8 cellular contexts compared by ENCODE assay signal in genomic region chr1:40709100-40709801, GRCh38. TPM values are rescaled to one million over a fixed set of nuclear protein-coding genes. Genes with fewer than 3 reads are reported as not detected.
DNase-seq lines count a peak whose midpoint lies in the region; ATAC-seq, FAIRE-seq and TF ChIP-seq lines count a peak whose summit lies in the region.

No MANE protein-coding gene starts in this region.

- POLR2A ChIA-PET in endothelial cell of umbilical vein (lab: Charles Lee) = interaction anchor here (1.6 kb wide), 1 partner anchor 18 kb away, joined by 5 read pairs; the partner anchor contains the start of gene NFYC

- H3K4me1 ChIP-seq in CD4-positive, CD25-positive, alpha-beta regulatory T cell (ENCODE audit: control insufficient read depth, insufficient read depth, low read length, poor library complexity, severe bottlenecking) = peaks cover 59% of the 10 kb centered on the region
- peaks cover 26% of the 10 kb centered on the region for H3K4me1 ChIP-seq in endothelial cell of umbilical vein (ENCODE audit: control insufficient read depth, extremely low read depth, insufficient read depth, low read length)

- H3K27me3 ChIP-seq in CD4-positive, CD25-positive, alpha-beta regulatory T cell (ENCODE audit: control insufficient read depth, insufficient read depth, low read length) = no peaks in the 10 kb centered on the region
- H3K27me3 ChIP-seq in endothelial cell of umbilical vein (ENCODE audit: control insufficient read depth in 2 of 2, insufficient read depth in 2 of 2, low read length in 2 of 2) = no peaks in the 10 kb centered on the region

- H3K79me2 ChIP-seq in endothelial cell of umbilical vein (ENCODE audit: control insufficient read depth, insufficient read depth, low read length) = peaks cover 29% of the 10 kb centered on the region

- peak overlapping the region; percentile 86 for H3K27ac ChIP-seq in CD4-positive, CD25-positive, alpha-beta regulatory T cell (ENCODE audit: insufficient read depth, low read length, poor library complexity, severe bottlenecking)
- peak overlapping the region; percentile 4 for H3K27ac ChIP-seq in endothelial cell of umbilical vein (ENCODE audit: insufficient read depth, low read depth, low read length)

- H3K27ac Mint-ChIP-seq in CD4-positive, CD25-positive, alpha-beta regulatory T cell = peak overlapping the region; percentile 65 to 96 (median 95)
- peak overlapping the region; percentile 99 for H3K27ac Mint-ChIP-seq in mesothelial cell of epicardium

- no peaks in the 10 kb centered on the region for H3K9me3 ChIP-seq in CD4-positive, CD25-positive, alpha-beta regulatory T cell (ENCODE audit: control insufficient read depth in 2 of 2, low read length in 2 of 2)
- no peaks in the 10 kb centered on the region for H3K9me3 ChIP-seq in endothelial cell of umbilical vein (replicated peaks; ENCODE audit: control insufficient read depth, insufficient read depth, low read length)

- CTCF ChIA-PET in endothelial cell of umbilical vein (lab: Charles Lee) = interaction anchor here (0.9 to 1.9 kb wide), 3 partner anchors 40 to 65 kb away, joined by 3 to 7 read pairs (median 3); no protein-coding TSS in a partner anchor

- peaks cover 9% of the 10 kb centered on the region for H3K36me3 Mint-ChIP-seq in CD4-positive, CD25-positive, alpha-beta regulatory T cell
- peaks cover 3% of the 10 kb centered on the region for H3K36me3 Mint-ChIP-seq in mesothelial cell of epicardium

- H3K9ac ChIP-seq in endothelial cell of umbilical vein (replicated peaks; ENCODE audit: extremely low read depth, insufficient read depth, low read length) = peak overlapping the region; percentile 65

- no peaks in the 10 kb centered on the region for H3K27me3 Mint-ChIP-seq in CD4-positive, CD25-positive, alpha-beta regulatory T cell
- H3K27me3 Mint-ChIP-seq in mesothelial cell of epicardium (ENCODE audit: low read depth) = no peaks in the 10 kb centered on the region

- H3K9me1 ChIP-seq in endothelial cell of umbilical vein (replicated peaks; ENCODE audit: control insufficient read depth, extremely low read depth, insufficient read depth, low read length) = no peaks in the 10 kb centered on the region

- peaks cover 3% of the 10 kb centered on the region for H4K20me1 ChIP-seq in endothelial cell of umbilical vein (replicated peaks; ENCODE audit: control insufficient read depth, extremely low read depth, insufficient read depth, low read length)

- peak overlapping the region; percentile 90 for H3K4me3 ChIP-seq in CD4-positive, CD25-positive, alpha-beta regulatory T cell (ENCODE audit: low read depth, low read length)
- H3K4me3 ChIP-seq in endothelial cell of umbilical vein (replicated peaks in 1 of 3; ENCODE audit: insufficient read depth in 1 of 3, low read depth in 1 of 3, low read length in 3 of 3) = peak overlapping the region; percentile 26 to 72 (median 46)

- dilution Hi-C loops in endothelial cell of umbilical vein (cut with MboI; ENCODE audit: extremely low pct_ligation_motif_present, low sequenced_read_pairs) = no loop called here

- TF ChIP-seq CTCF in endothelial cell of umbilical vein (IDR thresholded peaks at IDR 0.05; ENCODE audit: extremely low read depth in 1 of 2, insufficient read depth in 1 of 2, low read depth in 1 of 2, low read length in 2 of 2) (no peak), mesothelial cell of epicardium (IDR thresholded peaks at IDR 0.05; ENCODE audit: unreplicated experiment) (no peak)

- H3K9me3 Mint-ChIP-seq in CD4-positive, CD25-positive, alpha-beta regulatory T cell = peaks cover 0 to 1% (median 0%) of the 10 kb centered on the region in 7 donors
- no peaks in the 10 kb centered on the region for H3K9me3 Mint-ChIP-seq in mesothelial cell of epicardium

- TF ChIP-seq POLR2A in endothelial cell of umbilical vein (IDR thresholded peaks at IDR 0.05; ENCODE audit: low read depth, low read length) = peak; percentile 41

- peak overlapping the region; percentile 46 for H3K4me2 ChIP-seq in endothelial cell of umbilical vein (ENCODE audit: insufficient read depth, low read length)

- peak; percentile 75 to 94 (median 89) for DNase-seq in CD4-positive, CD25-positive, alpha-beta regulatory T cell
- DNase-seq in HK-2 (ENCODE audit: unreplicated experiment) (peak; percentile 79), NOMO-1 treated with DMSO at 0.1 percent for 48 hours (lab: John Stamatoyannopoulos, UW; ENCODE audit: unreplicated experiment) (peak; percentile 97), endothelial cell of umbilical vein (ENCODE audit: low read depth, low spot score) (peak; percentile 95), mesothelial cell of epicardium (ENCODE audit: low spot score in 2 of 2, unreplicated experiment in 2 of 2) (peak; percentile 50 to 71)
- DNase-seq in activated CD8-positive, alpha-beta memory T cell treated with anti-CD3 and anti-CD28 coated beads, Interleukin-2, amount 50 U/mL, for 4 hours = peak; percentile 61
- DNase-seq in stimulated activated CD8-positive, alpha-beta memory T cell treated with anti-CD3 and anti-CD28 coated beads, Interleukin-15, amount 100 ng/mL, for 4 hours (ENCODE audit: low read depth in 2 of 2) = peak; percentile 24 to 59

- H3K4me3 Mint-ChIP-seq in CD4-positive, CD25-positive, alpha-beta regulatory T cell = peak overlapping the region; percentile 92 to 98 (median 96)
- H3K4me3 Mint-ChIP-seq in mesothelial cell of epicardium = peak overlapping the region; percentile 99

- H3K4me1 Mint-ChIP-seq in CD4-positive, CD25-positive, alpha-beta regulatory T cell = peaks cover 43 to 79% (median 56%) of the 10 kb centered on the region in 4 donors
- H3K4me1 Mint-ChIP-seq in mesothelial cell of epicardium = peaks cover 43% of the 10 kb centered on the region

- BruUV-seq in endothelial cell of umbilical vein (replicated peaks; lab: Mats Ljungman, UMichigan) = TSS peak; percentile 15

- FAIRE-seq in endothelial cell of umbilical vein (lab: Jason Lieb, UNC) = peak; percentile 93

- peak overlapping the region; percentile 16 for H2AFZ ChIP-seq in endothelial cell of umbilical vein (ENCODE audit: low read depth, low read length)

- intact Hi-C loops in endothelial cell of umbilical vein (cut with micrococcal nuclease) = loop anchor here (1.0 kb wide), 1 partner anchor 17 kb away; no protein-coding TSS in a partner anchor

- no peaks in the 10 kb centered on the region for H3K36me3 ChIP-seq in CD4-positive, CD25-positive, alpha-beta regulatory T cell (ENCODE audit: control insufficient read depth, insufficient read depth, low read length)
- peaks cover 0 to 2% of the 10 kb centered on the region in 2 experiments for H3K36me3 ChIP-seq in endothelial cell of umbilical vein (ENCODE audit: control insufficient read depth in 2 of 2, extremely low read depth in 1 of 2, insufficient read depth in 2 of 2, low read length in 2 of 2)

- ATAC-seq in CD4-positive, CD25-positive, alpha-beta regulatory T cell (ENCODE audit: low read depth in 2 of 2) = peak; percentile 97
- ATAC-seq in GM19463 (IDR thresholded peaks at IDR 0.05; ENCODE audit: unreplicated experiment) = peak; percentile 94

TF ChIP-seq in endothelial cell of umbilical vein, 7 proteins besides CTCF, POLR2A, EP300 and RAD21:
- TF ChIP-seq POLR2AphosphoS5 (IDR thresholded peaks at IDR 0.05; ENCODE audit: insufficient read depth, low read depth, low read length) (no peak), GATA2 (IDR thresholded peaks at IDR 0.05; ENCODE audit: insufficient read depth, insufficient read length, low read depth, low read length) (no peak), MAX (IDR thresholded peaks at IDR 0.05; ENCODE audit: insufficient read depth, insufficient read length) (no peak), FOS (IDR thresholded peaks at IDR 0.05; ENCODE audit: borderline replicate concordance, insufficient read depth, low read length) (no peak), MYC (IDR thresholded peaks at IDR 0.05; ENCODE audit: low read depth, low read length) (no peak), EZH2 (IDR thresholded peaks at IDR 0.05; ENCODE audit: borderline replicate concordance, low read depth, low read length, severe bottlenecking) (no peak), JUN (IDR thresholded peaks at IDR 0.05; ENCODE audit: borderline replicate concordance, insufficient read depth, insufficient read length, low read depth) (no peak)

RNA-seq across cellular contexts. Expression of gene NFYC, which starts 17.7 kb away (rescaled TPM):
- 61.1 TPM for total RNA-seq in CD4-positive, CD25-positive, alpha-beta regulatory T cell
- polyA plus RNA-seq in CD4-positive, CD25-positive, alpha-beta regulatory T cell = 10 to 100 TPM; 51.2 to 59.0 (median 56.1) TPM
- total RNA-seq in endothelial cell of umbilical vein = 44.0 and 51.1 TPM in 2 replicates
- 81.7 and 91.7 TPM in 2 replicates for polyA plus RNA-seq in endothelial cell of umbilical vein
- 50.5 and 55.2 TPM in 2 replicates for polyA plus RNA-seq in endothelial cell of umbilical vein (2011; cell fraction: cytosol; rRNA removed)
- 72.1 and 73.5 TPM in 2 replicates for polyA plus RNA-seq in endothelial cell of umbilical vein (2011; cell fraction: nucleus; rRNA removed)
- polyA plus RNA-seq in endothelial cell of umbilical vein (2012) = 20.6 and 29.0 TPM in 2 replicates
- polyA minus RNA-seq in endothelial cell of umbilical vein = 51.9 and 58.8 TPM in 2 replicates
- polyA minus RNA-seq in endothelial cell of umbilical vein (2011; cell fraction: cytosol; rRNA and poly(A)+ RNA removed) = 48.7 TPM
- polyA minus RNA-seq in endothelial cell of umbilical vein (2011; cell fraction: nucleus; rRNA and poly(A)+ RNA removed) = 38.7 and 48.5 TPM in 2 replicates
- total RNA-seq in mesothelial cell of epicardium = 91.0 to 101 TPM (median 91.2 TPM) in 3 replicates

RNA-seq across cellular contexts. Expression of gene RIMS3, which starts 43.8 kb away (rescaled TPM):
- total RNA-seq in CD4-positive, CD25-positive, alpha-beta regulatory T cell = 3.8 TPM
- 1 to 10 TPM; 1.0 to 3.3 (median 1.6) TPM for polyA plus RNA-seq in CD4-positive, CD25-positive, alpha-beta regulatory T cell
- total RNA-seq in endothelial cell of umbilical vein (0.14 and 0.15 TPM in 2 replicates), mesothelial cell of epicardium (12.5 to 13.0 TPM (median 12.9 TPM) in 3 replicates)
- 0.08 and 0.14 TPM in 2 replicates for polyA plus RNA-seq in endothelial cell of umbilical vein
- polyA plus RNA-seq in endothelial cell of umbilical vein (2011; cell fraction: cytosol; rRNA removed) = 0.08 and 0.13 TPM in 2 replicates
- polyA plus RNA-seq in endothelial cell of umbilical vein (2011; cell fraction: nucleus; rRNA removed) = 0.18 and 0.21 TPM in 2 replicates
- polyA plus RNA-seq in endothelial cell of umbilical vein (2012) = 0.09 and 0.29 TPM in 2 replicates
- 0.21 and 0.63 TPM in 2 replicates for polyA minus RNA-seq in endothelial cell of umbilical vein
- polyA minus RNA-seq in endothelial cell of umbilical vein (2011; cell fraction: cytosol; rRNA and poly(A)+ RNA removed) = 0.31 TPM
- 0.05 and 0.29 TPM in 2 replicates for polyA minus RNA-seq in endothelial cell of umbilical vein (2011; cell fraction: nucleus; rRNA and poly(A)+ RNA removed)

Comparison
In these comparisons a context has a peak if more than half of its experiments do, and no peak if none do; other contexts are left out.
1. Peak in every context shown above with its lines: DNase-seq, ATAC-seq, H3K4me3 ChIP-seq and H3K27ac ChIP-seq.
2. DNase-seq: peak in every context shown above with its lines; median percentile 97 in NOMO-1 treated with DMSO at 0.1 percent for 48 hours; 95 in endothelial cell of umbilical vein; 89 in CD4-positive, CD25-positive, alpha-beta regulatory T cell; 79 in HK-2; 61 in activated CD8-positive, alpha-beta memory T cell treated with anti-CD3 and anti-CD28 coated beads, Interleukin-2, amount 50 U/mL, for 4 hours; 60 in mesothelial cell of epicardium; 42 in stimulated activated CD8-positive, alpha-beta memory T cell treated with anti-CD3 and anti-CD28 coated beads, Interleukin-15, amount 100 ng/mL, for 4 hours.